ENCODE assay signal across 30 cellular contexts in the genomic region with DNA sequence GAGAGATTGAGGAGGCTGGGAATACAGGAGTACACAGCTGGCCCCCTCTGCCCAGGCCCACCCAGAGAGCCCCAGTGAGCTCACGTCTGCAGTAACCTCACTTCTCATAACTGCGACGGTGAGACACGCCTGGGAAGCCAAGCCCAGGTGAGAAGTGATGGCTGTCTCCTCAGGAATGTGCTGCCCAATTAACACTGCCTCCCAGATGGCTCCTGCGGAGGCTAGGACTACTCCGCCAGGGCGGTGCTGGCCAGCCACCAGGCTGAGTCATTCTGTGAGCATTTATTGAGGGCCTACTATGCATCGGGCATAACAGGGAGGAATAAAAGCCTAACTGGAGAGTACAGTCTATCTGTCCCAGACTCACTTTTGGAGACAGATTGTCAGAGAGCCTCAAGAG. TPM values are rescaled to one million over a fixed set of nuclear protein-coding genes. Genes with fewer than 3 reads are reported as not detected.
DNase-seq lines count a peak whose midpoint lies in the region; ATAC-seq, FAIRE-seq and TF ChIP-seq lines count a peak whose summit lies in the region.
"Had no signal": no experiment of that assay in that cellular context is flagged by ENCODE, and none has a peak within 500 bp of the region (broad histone marks: within the 10 kb centered on the region; RNA-seq: fewer than 3 reads in every experiment).

No MANE protein-coding gene starts in this region.

- intact Hi-C loops in K562 (cut with micrococcal nuclease) = no loop called here

- WGBS in K562 (ENCODE audit: insufficient coverage, low coverage, missing lambda C conversion rate) = 18% methylated on average over 8 of the region's 8 CpGs
- WGBS in trophoblast cell (ENCODE audit: extremely low coverage, insufficient coverage, insufficient read length) = no CpG with 5 or more reads among the region's 8 CpGs

- H3K9ac ChIP-seq in K562 (ENCODE audit: insufficient read depth in 1 of 2, low read depth in 2 of 2, low read length in 2 of 2) (peak overlapping the region in 1 of 2 experiments; percentile 35; a peak in 1 of 4 replicates), keratinocyte (ENCODE audit: control insufficient read depth, extremely low read depth, insufficient read depth, low read length) (no peak overlapping the region), trophoblast cell (ENCODE audit: low read length) (no peak overlapping the region)
- H3K9ac ChIP-seq: BLaER1 had no signal

- POLR2A ChIA-PET in K562 (lab: Yijun Ruan, JAX) = interaction anchor here (1.2 to 1.3 kb wide), 2 partner anchors 7 to 49 kb away, joined by 3 read pairs; no protein-coding TSS in a partner anchor

- H3K79me2 ChIP-seq in K562 (ENCODE audit: control insufficient read depth, insufficient read depth, low read length) (no peaks in the 10 kb centered on the region), keratinocyte (ENCODE audit: control insufficient read depth, insufficient read depth, low read length) (no peaks in the 10 kb centered on the region), trophoblast cell (ENCODE audit: control insufficient read depth, insufficient read depth, low read length, poor library complexity) (peaks cover 2% of the 10 kb centered on the region)

- no peak for ATAC-seq in K562
- ATAC-seq: activated naive CD4-positive, alpha-beta T cell treated with anti-CD3 and anti-CD28 coated beads, Interleukin-2, amount 50 U/mL, for 72 hours; gastroesophageal sphincter; GM12878; pancreas had no signal

- in situ Hi-C loops in K562 (cut with MboI) = no loop called here
- in situ Hi-C loops in G401 (cut with HindIII; ENCODE audit: low sequenced_read_pairs) = no loop called here

- TF ChIP-seq POLR2A in K562 (conservative IDR thresholded peaks at IDR 0.05) = no peak

- FAIRE-seq in K562 (lab: Jason Lieb, UNC) (no peak), keratinocyte (lab: Jason Lieb, UNC) (peak; percentile 96)
- FAIRE-seq: GM12878, pancreas, RCC 7860 had no signal

- H4K12ac ChIP-seq in trophoblast cell (ENCODE audit: low read depth, low read length) = no peak overlapping the region

- H2BK12ac ChIP-seq in trophoblast cell (ENCODE audit: low read length) = peak overlapping the region; percentile 9

- DNase-seq in ELF-1 (ENCODE audit: low read depth, low spot score) (peak; percentile 56), K562 (ENCODE audit: extremely low read depth in 1 of 4, low spot score in 3 of 4) (no peak), keratinocyte (ENCODE audit: low read depth, low spot score) (no peak), trophoblast cell (peak; percentile 21 to 52), G401 (ENCODE audit: low spot score) (no peak), epidermal melanocyte (ENCODE audit: insufficient read length, low spot score) (no peak), iPS-NIHi7 (ENCODE audit: extremely low spot score) (no peak)
- no peak for DNase-seq in activated CD4-positive, alpha-beta T cell treated with anti-CD3 and anti-CD28 coated beads for 48 hours
- DNase-seq: activated B cell treated with CpG ODN at 0.5 μM for 24 hours; activated CD4-positive, alpha-beta T cell treated with anti-CD3 and anti-CD28 coated beads, Interleukin-2, amount 50 U/mL, for 48 hours; COR-L47; DMS79; GOT3; hippocampal formation; immature natural killer cell; IMR-90; NCI-H2029 treated with DMSO at 0.1 percent for 48 hours; NCI-H69; nephron progenitor cell; pancreas had no signal

- H3K27ac ChIP-seq in K562 (ENCODE audit: extremely low read depth, low read depth, low read length) (no peak overlapping the region), keratinocyte (ENCODE audit: control insufficient read depth, insufficient read depth, low read length) (peak overlapping the region; percentile 16), trophoblast cell (ENCODE audit: low read depth, low read length) (peak overlapping the region; percentile 42)
- H3K27ac ChIP-seq: BLaER1, gastroesophageal sphincter, pancreas, SJSA1, tibial nerve had no signal

- no peak overlapping the region for H3K23ac ChIP-seq in trophoblast cell (ENCODE audit: low read length)

- peak overlapping the region; percentile 12 for H2BK120ac ChIP-seq in trophoblast cell (ENCODE audit: insufficient read depth, low read length, poor library complexity)

- H3K14ac ChIP-seq in trophoblast cell (ENCODE audit: low read length) = peak overlapping the region; percentile 1

- no peaks in the 10 kb centered on the region for H3K9me3 ChIP-seq in K562 (replicated peaks; ENCODE audit: control insufficient read depth, insufficient read depth, low read depth, low read length)
- H3K9me3 ChIP-seq in keratinocyte (ENCODE audit: control insufficient read depth, low read depth, low read length) = no peaks in the 10 kb centered on the region
- H3K9me3 ChIP-seq in trophoblast cell (ENCODE audit: insufficient read depth, low read depth, low read length) = peaks cover 9% of the 10 kb centered on the region
- H3K9me3 ChIP-seq: gastroesophageal sphincter, pancreas, tibial nerve had no signal

- H3K4me3 ChIP-seq in K562 (no peak overlapping the region), keratinocyte (ENCODE audit: control insufficient read depth in 2 of 3, extremely low read depth in 1 of 3, insufficient read depth in 2 of 3, low read depth in 1 of 3, low read length in 3 of 3) (no peak overlapping the region), trophoblast cell (ENCODE audit: low read depth, low read length) (no peak overlapping the region)
- H3K4me3 ChIP-seq: BLaER1, gastroesophageal sphincter, GM12878, pancreas, SJSA1, smooth muscle cell, tibial nerve had no signal

- H4K20me1 ChIP-seq in K562 (replicated peaks; ENCODE audit: control insufficient read depth, insufficient read depth, low read length) (no peaks in the 10 kb centered on the region), keratinocyte (ENCODE audit: control insufficient read depth, extremely low read depth, insufficient read depth, low read length) (no peaks in the 10 kb centered on the region)
- H4K20me1 ChIP-seq: BLaER1 had no signal

- H3K18ac ChIP-seq in trophoblast cell (ENCODE audit: low read length) = no peak overlapping the region

- no peak overlapping the region for H4K8ac ChIP-seq in trophoblast cell (ENCODE audit: low read depth, low read length)

- H2AK5ac ChIP-seq in trophoblast cell (ENCODE audit: low read length) = peak overlapping the region; percentile 5

- H3K36me3 ChIP-seq in K562 (ENCODE audit: control insufficient read depth, insufficient read depth, low read length) (no peaks in the 10 kb centered on the region), keratinocyte (ENCODE audit: control insufficient read depth in 2 of 2, extremely low read depth in 1 of 2, insufficient read depth in 2 of 2, low read length in 2 of 2) (no peaks in the 10 kb centered on the region), trophoblast cell (ENCODE audit: control insufficient read depth in 1 of 2, insufficient read depth in 2 of 2, low read length in 2 of 2) (no peaks in the 10 kb centered on the region)
- H3K36me3 ChIP-seq: BLaER1, gastroesophageal sphincter, pancreas, SJSA1, tibial nerve had no signal

- no peaks in the 10 kb centered on the region for H3K9me1 ChIP-seq in K562 (ENCODE audit: control insufficient read depth, insufficient read depth, low read length)
- H3K9me1 ChIP-seq in keratinocyte (ENCODE audit: control insufficient read depth, extremely low read depth, insufficient read depth, low read length) = no peaks in the 10 kb centered on the region

- peak overlapping the region; percentile 4 for H2BK5ac ChIP-seq in trophoblast cell (ENCODE audit: low read depth, low read length, poor library complexity)

- H3K4me1 ChIP-seq in K562 (replicated peaks in 1 of 2; ENCODE audit: control insufficient read depth in 2 of 2, insufficient read depth in 2 of 2, low read length in 2 of 2) (peaks cover 0 to 3% of the 10 kb centered on the region in 2 experiments; a peak in 2 of 5 replicates), keratinocyte (ENCODE audit: control insufficient read depth, extremely low read depth, insufficient read depth, low read length) (peaks cover 47% of the 10 kb centered on the region), trophoblast cell (ENCODE audit: control insufficient read depth in 1 of 2, insufficient read depth in 2 of 2, low read length in 2 of 2) (peaks cover 37 to 49% of the 10 kb centered on the region in 2 experiments)
- H3K4me1 ChIP-seq: pancreas had no signal

- H3K4ac ChIP-seq in trophoblast cell (ENCODE audit: low read depth, low read length) = no peak overlapping the region

- no peak overlapping the region for H3K4me2 ChIP-seq in K562 (ENCODE audit: insufficient read depth, low read length)
- H3K4me2 ChIP-seq in keratinocyte (ENCODE audit: control insufficient read depth, extremely low read depth, insufficient read depth, low read depth, low read length) = peak overlapping the region; percentile 5
- H3K4me2 ChIP-seq in trophoblast cell (ENCODE audit: low read length) = no peak overlapping the region
- H3K4me2 ChIP-seq: BLaER1, smooth muscle cell had no signal

- no peak for TF ChIP-seq EP300 in K562 (IDR thresholded peaks at IDR 0.05; ENCODE audit: low read length)

- no peak for TF ChIP-seq RAD21 in K562 (CRISPR knock-in tag; conservative IDR thresholded peaks at IDR 0.05 in 1 of 2, IDR thresholded peaks at IDR 0.05 in 1 of 2)

- H4K91ac ChIP-seq in trophoblast cell (ENCODE audit: low read depth, low read length) = peak overlapping the region; percentile 28

- no TSS peak for BruUV-seq in K562 (replicated peaks; lab: Mats Ljungman, UMichigan)

- dilution Hi-C loops in keratinocyte (cut with MboI; ENCODE audit: extremely low pct_ligation_motif_present, low sequenced_read_pairs) = no loop called here

- peaks cover 26% of the 10 kb centered on the region for H3K79me1 ChIP-seq in trophoblast cell (ENCODE audit: low read length)

- H2AFZ ChIP-seq in K562 (ENCODE audit: low read depth, low read length) = no peak overlapping the region
- H2AFZ ChIP-seq in keratinocyte (ENCODE audit: control insufficient read depth, low read length) = no peak overlapping the region
- H2AFZ ChIP-seq in trophoblast cell (ENCODE audit: insufficient read depth, low read length, poor library complexity) = no peak overlapping the region

- CTCF ChIA-PET in K562 (lab: Yijun Ruan, JAX; ENCODE audit: low intra/inter-chr PET ratio) = no interaction called here

- H3K27me3 ChIP-seq in K562 (ENCODE audit: control insufficient read depth in 2 of 2, insufficient read depth in 2 of 2, low read length in 2 of 2) = peaks cover 6 to 47% of the 10 kb centered on the region in 2 experiments; a peak in 4 of 5 replicates
- no peaks in the 10 kb centered on the region for H3K27me3 ChIP-seq in keratinocyte (ENCODE audit: control insufficient read depth, extremely low read depth, insufficient read depth, low read length)
- H3K27me3 ChIP-seq in trophoblast cell (ENCODE audit: insufficient read depth, low read length) = no peaks in the 10 kb centered on the region
- H3K27me3 ChIP-seq: BLaER1, gastroesophageal sphincter, pancreas, SJSA1, tibial nerve had no signal

- no peak for TF ChIP-seq CTCF in K562 (IDR thresholded peaks at IDR 0.05 in 2 of 3, conservative IDR thresholded peaks at IDR 0.05 in 1 of 3; ENCODE audit: insufficient read depth in 2 of 3, low read depth in 1 of 3, low read length in 3 of 3)
- TF ChIP-seq CTCF in keratinocyte (optimal IDR thresholded peaks at IDR 0.05 in 1 of 3, IDR thresholded peaks at IDR 0.05 in 1 of 3, conservative IDR thresholded peaks at IDR 0.05 in 1 of 3; ENCODE audit: extremely low read depth in 1 of 3, insufficient read depth in 2 of 3, low read length in 3 of 3) = no peak

RNA-seq across cellular contexts. Expression of a gene that starts 9.3 kb away (rescaled TPM):
- 105 and 129 TPM in 2 replicates for total RNA-seq in K562 (2011; cell fraction: chromatin; rRNA removed; ENCODE audit: low replicate concordance)
- 120 and 140 TPM in 2 replicates for total RNA-seq in K562 (2011; cell fraction: nucleolus; rRNA removed)
- total RNA-seq in K562 (2011; cell fraction: nucleoplasm; rRNA removed) = 128 and 132 TPM in 2 replicates
- total RNA-seq in K562 (2014; rRNA removed) = 37.2 and 37.6 TPM in 2 replicates
- 56.8 and 57.2 TPM in 2 replicates for total RNA-seq in K562 (2014; rRNA removed; fragmentation: Illumina TruSeq; extraction: Trizol)
- total RNA-seq in K562 (2015; rRNA removed; fragmentation: Illumina TruSeq; extraction: Trizol) = 56.8 and 59.3 TPM in 2 replicates
- 44.6 and 47.3 TPM in 2 replicates for total RNA-seq in K562 (2021)
- 159 and 183 TPM in 2 replicates for polyA plus RNA-seq in K562 (2011; rRNA removed)
- polyA plus RNA-seq in K562 (2011; cell fraction: cytosol; rRNA removed) = 127 and 142 TPM in 2 replicates
- 202 and 225 TPM in 2 replicates for polyA plus RNA-seq in K562 (2011; cell fraction: nucleus; rRNA removed)
- 68.2 and 134 TPM in 2 replicates for polyA plus RNA-seq in K562 (2012)
- 86.3 and 89.1 TPM in 2 replicates for polyA plus RNA-seq in K562 (2014; fragmentation: Illumina TruSeq; extraction: Trizol)
- polyA plus RNA-seq in K562 (2014; fragmentation: Nextera tagmentation; extraction: Ambion mirVana) = 100 to 1,000 TPM; 134 to 158 TPM
- polyA plus RNA-seq in K562 (2014; rRNA removed) = 52.6 and 61.5 TPM in 2 replicates
- polyA minus RNA-seq in K562 (2011; rRNA and poly(A)+ RNA removed) = 95.3 and 145 TPM in 2 replicates
- polyA minus RNA-seq in K562 (2011; cell fraction: cytosol; rRNA and poly(A)+ RNA removed) = 33.7 and 40.3 TPM in 2 replicates
- 68.3 and 93.2 TPM in 2 replicates for polyA minus RNA-seq in K562 (2011; cell fraction: nucleus; rRNA and poly(A)+ RNA removed)
- polyA plus RNA-seq in keratinocyte = 123 to 134 TPM (median 126 TPM) in 3 replicates
- polyA plus RNA-seq in keratinocyte (2011; ENCODE audit: low read depth) = 39.0 TPM
- polyA plus RNA-seq in keratinocyte (2011; cell fraction: cytosol; rRNA removed) = 86.1 and 122 TPM in 2 replicates
- 53.1 and 56.5 TPM in 2 replicates for polyA plus RNA-seq in keratinocyte (2011; cell fraction: nucleus; rRNA removed)
- polyA plus RNA-seq in keratinocyte (2012; ENCODE audit: low replicate concordance) = 60.1 and 82.3 TPM in 2 replicates
- polyA minus RNA-seq in keratinocyte = 126 to 160 TPM (median 136 TPM) in 3 replicates
- polyA minus RNA-seq in keratinocyte (2011; cell fraction: cytosol; rRNA and poly(A)+ RNA removed) = 49.3 TPM
- 16.1 and 23.8 TPM in 2 replicates for polyA minus RNA-seq in keratinocyte (2011; cell fraction: nucleus; rRNA and poly(A)+ RNA removed)
- 56.8 and 62.0 TPM in 2 replicates for polyA plus RNA-seq in trophoblast cell (2013)
- total RNA-seq in G401 (2014; rRNA removed; shearing (Covaris generic)) = 177 and 211 TPM in 2 replicates

RNA-seq across cellular contexts. Expression of a gene that starts 49.3 kb away (rescaled TPM):
- total RNA-seq in K562 (2011; cell fraction: chromatin; rRNA removed; ENCODE audit: low replicate concordance) = 2.1 and 5.2 TPM in 2 replicates
- 2.1 and 3.3 TPM in 2 replicates for total RNA-seq in K562 (2011; cell fraction: nucleolus; rRNA removed)
- total RNA-seq in K562 (2011; cell fraction: nucleoplasm; rRNA removed) = 2.3 and 2.4 TPM in 2 replicates
- total RNA-seq in K562 (2014; rRNA removed) = 2.2 and 2.7 TPM in 2 replicates
- 1.8 and 1.9 TPM in 2 replicates for total RNA-seq in K562 (2014; rRNA removed; fragmentation: Illumina TruSeq; extraction: Trizol)
- total RNA-seq in K562 (2015; rRNA removed; fragmentation: Illumina TruSeq; extraction: Trizol) = 1.2 TPM in 2 replicates
- total RNA-seq in K562 (2021) = 4.2 and 4.8 TPM in 2 replicates
- polyA plus RNA-seq in K562 (2011; rRNA removed) = 1.1 and 2.4 TPM in 2 replicates
- polyA plus RNA-seq in K562 (2011; cell fraction: cytosol; rRNA removed) = 0.78 and 3.6 TPM in 2 replicates
- polyA plus RNA-seq in K562 (2011; cell fraction: nucleus; rRNA removed) = 0.59 and 1.7 TPM in 2 replicates
- 2.8 and 5.2 TPM in 2 replicates for polyA plus RNA-seq in K562 (2012)
- 4.0 and 4.3 TPM in 2 replicates for polyA plus RNA-seq in K562 (2014; fragmentation: Illumina TruSeq; extraction: Trizol)
- polyA plus RNA-seq in K562 (2014; fragmentation: Nextera tagmentation; extraction: Ambion mirVana) = under 1 TPM; 0.61 to 0.62 TPM
- 1.8 and 2.0 TPM in 2 replicates for polyA plus RNA-seq in K562 (2014; rRNA removed)
- 1.7 and 5.0 TPM in 2 replicates for polyA minus RNA-seq in K562 (2011; rRNA and poly(A)+ RNA removed)
- 1.5 and 3.2 TPM in 2 replicates for polyA minus RNA-seq in K562 (2011; cell fraction: cytosol; rRNA and poly(A)+ RNA removed)
- 1.00 and 2.4 TPM in 2 replicates for polyA minus RNA-seq in K562 (2011; cell fraction: nucleus; rRNA and poly(A)+ RNA removed)
- 29.0 to 94.7 TPM (median 43.3 TPM) in 3 replicates for polyA plus RNA-seq in keratinocyte
- 10.2 TPM for polyA plus RNA-seq in keratinocyte (2011; ENCODE audit: low read depth)
- polyA plus RNA-seq in keratinocyte (2011; cell fraction: cytosol; rRNA removed) = 46.2 and 48.7 TPM in 2 replicates
- polyA plus RNA-seq in keratinocyte (2011; cell fraction: nucleus; rRNA removed) = 69.6 and 86.5 TPM in 2 replicates
- 19.7 and 55.7 TPM in 2 replicates for polyA plus RNA-seq in keratinocyte (2012; ENCODE audit: low replicate concordance)
- polyA minus RNA-seq in keratinocyte = 39.0 to 158 TPM (median 72.7 TPM) in 3 replicates
- 38.6 TPM for polyA minus RNA-seq in keratinocyte (2011; cell fraction: cytosol; rRNA and poly(A)+ RNA removed)
- polyA minus RNA-seq in keratinocyte (2011; cell fraction: nucleus; rRNA and poly(A)+ RNA removed) = 39.1 and 52.8 TPM in 2 replicates
- 0.56 and 0.60 TPM in 2 replicates for polyA plus RNA-seq in trophoblast cell (2013)
- 0.06 and 0.07 TPM in 2 replicates for total RNA-seq in G401 (2014; rRNA removed; shearing (Covaris generic))

RNA-seq across cellular contexts. Expression of a gene that starts 50.2 kb away (rescaled TPM):
- not detected in 2 replicates for total RNA-seq in K562 (2011; cell fraction: chromatin; rRNA removed; ENCODE audit: low replicate concordance)
- not detected in 2 replicates for total RNA-seq in K562 (2011; cell fraction: nucleolus; rRNA removed)
- not detected in 2 replicates for total RNA-seq in K562 (2011; cell fraction: nucleoplasm; rRNA removed)
- total RNA-seq in K562 (2014; rRNA removed) = not detected in 2 replicates
- total RNA-seq in K562 (2014; rRNA removed; fragmentation: Illumina TruSeq; extraction: Trizol) = not detected in 2 replicates
- total RNA-seq in K562 (2015; rRNA removed; fragmentation: Illumina TruSeq; extraction: Trizol) = not detected in 2 replicates
- not detected in 2 replicates for total RNA-seq in K562 (2021)
- 0.01 TPM in 1 of 2 replicates, not detected in the other for polyA plus RNA-seq in K562 (2011; rRNA removed)
- polyA plus RNA-seq in K562 (2011; cell fraction: cytosol; rRNA removed) = not detected in 2 replicates
- 0.04 and 0.10 TPM in 2 replicates for polyA plus RNA-seq in K562 (2011; cell fraction: nucleus; rRNA removed)
- 0.03 TPM in 1 of 2 replicates, not detected in the other for polyA plus RNA-seq in K562 (2012)
- polyA plus RNA-seq in K562 (2014; fragmentation: Illumina TruSeq; extraction: Trizol) = not detected in 2 replicates
- polyA plus RNA-seq in K562 (2014; fragmentation: Nextera tagmentation; extraction: Ambion mirVana) = not detected
- 0.46 TPM in 1 of 2 replicates, not detected in the other for polyA plus RNA-seq in K562 (2014; rRNA removed)
- polyA minus RNA-seq in K562 (2011; rRNA and poly(A)+ RNA removed) = not detected in 2 replicates
- polyA minus RNA-seq in K562 (2011; cell fraction: cytosol; rRNA and poly(A)+ RNA removed) = not detected in 2 replicates
- polyA minus RNA-seq in K562 (2011; cell fraction: nucleus; rRNA and poly(A)+ RNA removed) = not detected in 2 replicates
- 0.03 TPM in 1 of 3 replicates, not detected in the others for polyA plus RNA-seq in keratinocyte
- polyA plus RNA-seq in keratinocyte (2011; ENCODE audit: low read depth) = not detected
- polyA plus RNA-seq in keratinocyte (2011; cell fraction: cytosol; rRNA removed) = 0.01 and 0.03 TPM in 2 replicates
- 0.03 TPM in 1 of 2 replicates, not detected in the other for polyA plus RNA-seq in keratinocyte (2011; cell fraction: nucleus; rRNA removed)
- 0.06 TPM in 2 replicates for polyA plus RNA-seq in keratinocyte (2012; ENCODE audit: low replicate concordance)
- polyA minus RNA-seq in keratinocyte = 0.10 to 0.56 TPM in 2 of 3 replicates, not detected in the other
- not detected for polyA minus RNA-seq in keratinocyte (2011; cell fraction: cytosol; rRNA and poly(A)+ RNA removed)
- polyA minus RNA-seq in keratinocyte (2011; cell fraction: nucleus; rRNA and poly(A)+ RNA removed) = not detected in 2 replicates
- 72.0 and 81.5 TPM in 2 replicates for polyA plus RNA-seq in trophoblast cell (2013)
- total RNA-seq in G401 (2014; rRNA removed; shearing (Covaris generic)) = 0.74 and 3.1 TPM in 2 replicates
- total RNA-seq: activated B cell treated with CpG ODN at 0.5 μM for 24 hours; activated naive CD4-positive, alpha-beta T cell treated with anti-CD3 and anti-CD28 coated beads, Interleukin-2, amount 50 U/mL, for 72 hours; gastroesophageal sphincter; IMR-90; mononuclear cell; SJSA1; tibial nerve had no signal
- polyA plus RNA-seq: immature natural killer cell, liver had no signal

Comparison
In these comparisons a context has a peak if more than half of its experiments do, and no peak if none do; other contexts are left out.
1. DNase-seq: peak in ELF-1 (single experiment) and trophoblast cell (2 of 2); none in K562 (0 of 4), keratinocyte (single experiment), G401 (single experiment), activated CD4-positive, alpha-beta T cell treated with anti-CD3 and anti-CD28 coated beads for 48 hours (single experiment), epidermal melanocyte (single experiment) and iPS-NIHi7 (single experiment).